19 cellular contexts compared by ENCODE assay signal in the genomic region with DNA sequence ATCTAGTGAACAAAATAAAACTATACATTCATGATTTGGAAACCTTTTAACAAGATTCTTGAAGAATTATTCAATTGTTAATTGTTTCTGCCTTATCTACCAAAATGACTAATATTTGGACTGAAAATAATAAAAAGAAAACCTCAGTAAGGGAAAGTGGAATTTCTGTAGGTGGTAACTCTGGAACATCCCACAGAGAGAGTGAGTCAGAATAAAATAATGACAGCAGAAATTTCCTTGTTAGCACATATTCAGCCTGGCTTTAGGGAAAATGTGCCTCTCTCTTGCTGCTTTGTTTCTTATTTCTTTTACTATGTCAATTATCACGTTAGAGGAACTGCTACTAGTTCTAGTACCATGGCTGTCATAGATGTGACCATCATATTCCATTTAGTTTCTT.
DNase-seq lines count a peak whose midpoint lies in the region; ATAC-seq, FAIRE-seq and TF ChIP-seq lines count a peak whose summit lies in the region.
"Had no signal": no experiment of that assay in that cellular context is flagged by ENCODE, and none has a peak within 500 bp of the region (broad histone marks: within the 10 kb centered on the region; RNA-seq: fewer than 3 reads in every experiment).

No MANE protein-coding gene starts in this region.

- H3K4me3 Mint-ChIP-seq in MCF 10A (ENCODE audit: unreplicated experiment) = peak overlapping the region; percentile 1
- H3K4me3 Mint-ChIP-seq in HFFc6 = no peak overlapping the region
- H3K4me3 Mint-ChIP-seq: CD4-positive, alpha-beta T cell; IgD-negative memory B cell had no signal

- no peak overlapping the region for H3K9ac ChIP-seq in mammary epithelial cell (ENCODE audit: insufficient read depth, low read length)

- H3K27ac Mint-ChIP-seq in MCF 10A (ENCODE audit: low read depth, unreplicated experiment) (peak overlapping the region; percentile 17), HFFc6 (no peak overlapping the region)
- H3K27ac Mint-ChIP-seq: CD4-positive, alpha-beta T cell; IgD-negative memory B cell had no signal

- H3K36me3 Mint-ChIP-seq in MCF 10A (ENCODE audit: insufficient read depth, unreplicated experiment) (no peaks in the 10 kb centered on the region), HFFc6 (ENCODE audit: low read depth) (no peaks in the 10 kb centered on the region)
- H3K36me3 Mint-ChIP-seq: IgD-negative memory B cell had no signal

- H3K4me3 ChIP-seq in breast epithelium = no peak overlapping the region
- H3K4me3 ChIP-seq in mammary epithelial cell (replicated peaks in 1 of 3; ENCODE audit: insufficient read depth in 1 of 3, low read depth in 2 of 3, low read length in 3 of 3) = no peak overlapping the region

- BruUV-seq in MCF 10A (replicated peaks; lab: Mats Ljungman, UMichigan) (no TSS peak), mammary epithelial cell (replicated peaks; lab: Mats Ljungman, UMichigan) (no TSS peak)

- no peak overlapping the region for H3K27ac ChIP-seq in breast epithelium
- peak overlapping the region; percentile 54 for H3K27ac ChIP-seq in mammary epithelial cell (ENCODE audit: insufficient read depth, low read depth, low read length)
- H3K27ac ChIP-seq: 22Rv1 had no signal

- H3K4me1 Mint-ChIP-seq in MCF 10A (ENCODE audit: insufficient read depth, unreplicated experiment) (peaks cover 20% of the 10 kb centered on the region), HFFc6 (ENCODE audit: low read depth) (no peaks in the 10 kb centered on the region)
- H3K4me1 Mint-ChIP-seq: IgD-negative memory B cell had no signal

- POLR2A ChIA-PET in MCF 10A (lab: Yijun Ruan, JAX) = no interaction called here

- H3K27me3 ChIP-seq in breast epithelium (no peaks in the 10 kb centered on the region), mammary epithelial cell (ENCODE audit: insufficient read depth, low read length) (no peaks in the 10 kb centered on the region)
- H3K27me3 ChIP-seq: BE2C had no signal

- TF ChIP-seq POLR2A in breast epithelium (IDR thresholded peaks at IDR 0.05) = no peak

- FAIRE-seq in urothelium cell line (lab: Jason Lieb, UNC) = no peak
- FAIRE-seq: GM19239, HTR-8/SVneo had no signal

- H3K4me1 ChIP-seq in breast epithelium (no peaks in the 10 kb centered on the region), mammary epithelial cell (ENCODE audit: insufficient read depth, low read length) (peaks cover 5% of the 10 kb centered on the region)
- H3K4me1 ChIP-seq: BE2C had no signal

- no peak overlapping the region for H2AFZ ChIP-seq in mammary epithelial cell (ENCODE audit: low read depth, low read length)

- H3K9me3 Mint-ChIP-seq in MCF 10A (ENCODE audit: unreplicated experiment) (no peaks in the 10 kb centered on the region), HFFc6 (peaks cover 23% of the 10 kb centered on the region)

- in situ Hi-C loops in mammary epithelial cell (cut with MboI; ENCODE audit: low sequenced_read_pairs in 2 of 2) = no loop called here

- peak overlapping the region; percentile 61 for H3K4me2 ChIP-seq in mammary epithelial cell (ENCODE audit: insufficient read depth, low read depth, low read length)

- TF ChIP-seq CTCF in MCF 10A (IDR thresholded peaks at IDR 0.05; ENCODE audit: unreplicated experiment) (no peak), breast epithelium (IDR thresholded peaks at IDR 0.05) (no peak), mammary epithelial cell (conservative IDR thresholded peaks at IDR 0.05 in 1 of 2, IDR thresholded peaks at IDR 0.05 in 1 of 2; ENCODE audit: extremely low read depth in 1 of 2, insufficient read depth in 1 of 2, low read depth in 1 of 2, low read length in 2 of 2) (no peak), HFFc6 (IDR thresholded peaks at IDR 0.05) (no peak)

- H3K27me3 Mint-ChIP-seq in MCF 10A (ENCODE audit: insufficient read depth, unreplicated experiment) (no peaks in the 10 kb centered on the region), HFFc6 (ENCODE audit: insufficient read depth) (no peaks in the 10 kb centered on the region)
- H3K27me3 Mint-ChIP-seq: CD4-positive, alpha-beta T cell; IgD-negative memory B cell had no signal

- CTCF ChIA-PET in MCF 10A (lab: Yijun Ruan, JAX) = no interaction called here
- CTCF ChIA-PET in mammary epithelial cell (lab: Charles Lee; ENCODE audit: low non-redundant PET) = no interaction called here

- H3K9me3 ChIP-seq in breast epithelium = no peaks in the 10 kb centered on the region
- no peaks in the 10 kb centered on the region for H3K9me3 ChIP-seq in mammary epithelial cell (replicated peaks; ENCODE audit: insufficient read depth, low read length)
- H3K9me3 ChIP-seq: BE2C had no signal

- intact Hi-C loops in MCF 10A (cut with micrococcal nuclease) = no loop called here
- intact Hi-C loops in breast epithelium (cut with DNase I; ENCODE audit: low total_unique reads) = no loop called here
- intact Hi-C loops in mammary epithelial cell (cut with micrococcal nuclease) = no loop called here

- H3K36me3 ChIP-seq in breast epithelium = no peaks in the 10 kb centered on the region
- H3K36me3 ChIP-seq in mammary epithelial cell (ENCODE audit: insufficient read depth, low read length) = no peaks in the 10 kb centered on the region
- H3K36me3 ChIP-seq: BE2C had no signal

- no peaks in the 10 kb centered on the region for H4K20me1 ChIP-seq in mammary epithelial cell (ENCODE audit: insufficient read depth, low read length)

- 0% methylated on average over 1 of the region's 1 CpG for WGBS in mammary epithelial cell (ENCODE audit: low coverage, missing lambda C conversion rate)

- peak; percentile 43 for DNase-seq in MCF 10A (ENCODE audit: unreplicated experiment)
- DNase-seq in breast epithelium (ENCODE audit: low spot score in 2 of 2) = no peak
- peak; percentile 82 for DNase-seq in mammary epithelial cell
- peak; percentile 54 for DNase-seq in kidney glomerular epithelial cell (lab: John Stamatoyannopoulos, UW)
- peak; percentile 18 for DNase-seq in urothelium cell line (ENCODE audit: low spot score)
- no peak for DNase-seq in HFFc6
- DNase-seq: BE2C; CD4-positive, alpha-beta T cell; H7; NCI-H187 treated with DMSO at 0.1 percent for 48 hours; NCI-H446; NCI-H69; NK-92 treated with Interleukin-12 subunit alpha and Interleukin-12 subunit beta, amount 100 ng/mL, for 24 hours had no signal

- H3K79me2 ChIP-seq in mammary epithelial cell (ENCODE audit: insufficient read depth, low read length) = no peaks in the 10 kb centered on the region

- ATAC-seq in HG02973 (IDR thresholded peaks at IDR 0.05; ENCODE audit: unreplicated experiment) (no peak), HG03139 (IDR thresholded peaks at IDR 0.05; ENCODE audit: unreplicated experiment) (no peak)

- dilution Hi-C loops in mammary epithelial cell (cut with HindIII; ENCODE audit: low sequenced_read_pairs) = no loop called here

Comparison
In these comparisons a context has a peak if more than half of its experiments do, and no peak if none do; other contexts are left out.
1. DNase-seq: peak in MCF 10A (single experiment), mammary epithelial cell (single experiment), kidney glomerular epithelial cell (single experiment) and urothelium cell line (single experiment); none in breast epithelium (0 of 2) and HFFc6 (single experiment).